In the genomic region with DNA sequence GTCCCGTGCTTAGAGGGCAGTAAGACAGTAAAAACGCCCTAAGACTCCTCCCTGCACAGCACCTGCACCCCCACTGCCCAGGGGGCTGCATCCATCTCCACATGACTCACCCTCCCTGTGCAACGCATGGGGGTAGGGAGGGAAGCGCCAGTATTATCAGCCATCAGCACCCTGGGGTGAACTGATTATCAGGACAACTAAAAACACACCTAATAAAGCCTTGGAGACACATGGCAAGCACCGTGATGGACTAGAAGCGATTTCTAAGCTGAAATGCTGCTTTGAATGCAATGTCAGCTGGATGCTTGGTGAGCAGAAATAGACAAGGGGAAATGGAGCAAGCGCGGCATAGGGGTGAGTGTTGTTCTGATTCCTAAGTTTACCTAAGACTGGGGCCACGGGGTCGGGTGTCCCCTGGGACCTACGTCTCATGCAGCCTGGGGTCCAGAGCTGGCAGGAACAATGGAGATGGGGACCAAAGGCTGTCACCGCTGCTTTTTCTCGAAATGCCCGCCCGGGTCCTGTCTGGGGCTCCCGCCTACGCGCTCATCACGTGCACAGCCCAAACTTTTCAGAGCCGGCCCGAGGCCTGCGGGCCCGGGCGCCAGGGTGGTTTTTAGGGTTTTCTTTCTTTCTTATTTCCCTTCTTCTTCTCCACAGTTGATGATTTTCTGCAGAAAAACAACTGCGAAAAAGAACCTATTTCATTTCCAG, we compare ENCODE assay signal across 8 cellular contexts. TPM values are rescaled to one million over a fixed set of nuclear protein-coding genes. Genes with fewer than 3 reads are reported as not detected.
DNase-seq lines count a peak whose midpoint lies in the region; ATAC-seq and TF ChIP-seq lines count a peak whose summit lies in the region.

No MANE protein-coding gene starts in this region.

- H3K9me3 ChIP-seq in fibroblast of lung (ENCODE audit: control insufficient read depth, insufficient read depth, low read depth, low read length), result no peaks in the 10 kb centered on the region
- H3K9me3 ChIP-seq in neuron (ENCODE audit: low read length), result no peaks in the 10 kb centered on the region

- H2AFZ ChIP-seq in fibroblast of lung (ENCODE audit: low read length), result peak overlapping the region; percentile 57
- peak overlapping the region; percentile 90 for H2AFZ ChIP-seq in neuron (ENCODE audit: low read depth, low read length)

- peaks cover 40% of the 10 kb centered on the region for H3K79me2 ChIP-seq in fibroblast of lung (ENCODE audit: control insufficient read depth, insufficient read depth, low read length)

- no peak for TF ChIP-seq CTCF in fibroblast of lung (conservative IDR thresholded peaks at IDR 0.05 in 1 of 2, IDR thresholded peaks at IDR 0.05 in 1 of 2; ENCODE audit: low read depth in 1 of 2, low read length in 2 of 2)

- ATAC-seq in GM19467 (IDR thresholded peaks at IDR 0.05; ENCODE audit: unreplicated experiment) (peak; percentile 25), HG03460 (IDR thresholded peaks at IDR 0.05; ENCODE audit: unreplicated experiment) (peak; percentile 23)
- peak; percentile 12 to 14 for ATAC-seq in activated CD4-positive, CD25-positive, alpha-beta regulatory T cell treated with anti-CD3 and anti-CD28 coated beads, Interleukin-2, amount 50 U/mL, for 24 hours

- DNase-seq in Daoy (ENCODE audit: low read depth) (peak; percentile 76), fibroblast of lung (ENCODE audit: low read depth in 2 of 2) (peak in 1 of 2 donors; percentile 18), putamen (ENCODE audit: low spot score) (no peak), KBM-7 (no peak)

- in situ Hi-C loops in KBM-7 (cut with MboI; ENCODE audit: low pct_unique_long_range_greater_than_20kb, low sequenced_read_pairs), result no loop called here

- H3K4me3 ChIP-seq in fibroblast of lung (replicated peaks in 1 of 4; ENCODE audit: control extremely low read depth in 1 of 4, insufficient read depth in 1 of 4, low read depth in 3 of 4, low read length in 4 of 4) (peak overlapping the region; percentile 41 to 69 (median 61)), neuron (ENCODE audit: low read length) (peak overlapping the region; percentile 61)

- no peaks in the 10 kb centered on the region for H4K20me1 ChIP-seq in fibroblast of lung (ENCODE audit: control insufficient read depth, extremely low read depth, insufficient read depth, low read length)

- peak overlapping the region; percentile 81 for H3K27ac ChIP-seq in fibroblast of lung (ENCODE audit: insufficient read depth, low read length)

- peak overlapping the region; percentile 49 for H3K4me2 ChIP-seq in fibroblast of lung (ENCODE audit: extremely low read depth, insufficient read depth, low read length)

- no peaks in the 10 kb centered on the region for H3K27me3 ChIP-seq in fibroblast of lung (ENCODE audit: control insufficient read depth, insufficient read depth, low read length)
- peaks cover 8% of the 10 kb centered on the region for H3K27me3 ChIP-seq in neuron (ENCODE audit: insufficient read depth, low read length)

- peaks cover 8% of the 10 kb centered on the region for H3K4me1 ChIP-seq in fibroblast of lung (ENCODE audit: control insufficient read depth, extremely low read depth, insufficient read depth, low read length)
- peaks cover 8% of the 10 kb centered on the region for H3K4me1 ChIP-seq in neuron (ENCODE audit: insufficient read depth, low read length)

- no peaks in the 10 kb centered on the region for H3K36me3 ChIP-seq in fibroblast of lung (ENCODE audit: control insufficient read depth, insufficient read depth, low read length)
- H3K36me3 ChIP-seq in neuron (ENCODE audit: insufficient read depth, low read length), result no peaks in the 10 kb centered on the region

- H3K9ac ChIP-seq in fibroblast of lung (ENCODE audit: insufficient read depth, low read length), result peak overlapping the region; percentile 70

RNA-seq across cellular contexts. Expression of gene TNFAIP3, which starts 0.7 kb away (rescaled TPM):
- total RNA-seq in Daoy (2014; rRNA removed; shearing (Covaris generic)), result 10.4 and 12.6 TPM in 2 replicates
- total RNA-seq in fibroblast of lung, result 3.9 and 7.8 TPM in 2 replicates
- 10.8 and 23.5 TPM in 2 replicates for polyA plus RNA-seq in fibroblast of lung
- polyA plus RNA-seq in fibroblast of lung (2012), result 6.0 and 11.2 TPM in 2 replicates
- polyA minus RNA-seq in fibroblast of lung (ENCODE audit: low replicate concordance), result 6.8 and 9.6 TPM in 2 replicates
